Comparison of ENCODE assay signal across 10 cellular contexts in the genomic region with DNA sequence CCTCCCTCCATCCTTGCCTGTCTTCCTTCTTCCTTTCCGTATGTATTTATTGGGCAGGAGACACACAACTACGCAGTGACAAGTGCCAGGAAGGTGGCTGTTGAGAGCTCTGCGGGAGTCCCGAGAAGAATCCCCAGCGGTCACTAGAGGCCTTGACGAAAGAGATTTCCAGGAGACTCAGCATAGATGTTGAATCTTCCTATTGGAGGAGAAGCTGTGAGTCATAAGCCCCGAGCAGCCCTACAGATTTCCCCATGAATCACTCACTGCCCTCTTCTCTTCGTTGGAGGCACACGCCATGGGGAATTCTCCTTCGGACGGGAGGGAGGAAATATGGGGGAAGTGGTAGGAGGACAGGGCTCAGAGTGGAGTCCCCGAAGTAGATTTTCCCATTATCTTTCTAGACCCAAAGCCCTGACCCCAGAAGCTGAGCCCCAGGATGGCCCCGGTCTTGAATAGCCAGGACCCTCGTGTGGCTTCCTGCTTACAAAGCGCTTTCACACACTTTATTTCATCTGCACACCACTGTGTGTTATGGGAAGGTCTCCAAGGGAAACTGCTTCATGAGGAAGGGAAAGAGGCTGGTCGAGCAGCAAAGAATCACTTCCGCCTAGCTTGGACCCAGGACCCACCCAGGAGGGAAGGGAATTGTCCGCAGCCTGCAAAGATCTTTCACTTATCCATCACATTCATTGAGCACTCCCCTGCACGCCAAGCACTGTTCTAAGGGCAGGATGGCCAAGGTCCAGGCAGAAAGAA. TPM values are rescaled to one million over a fixed set of nuclear protein-coding genes. Genes with fewer than 3 reads are reported as not detected.
DNase-seq lines count a peak whose midpoint lies in the region; ATAC-seq and TF ChIP-seq lines count a peak whose summit lies in the region.
"Had no signal": no experiment of that assay in that cellular context is flagged by ENCODE, and none has a peak within 500 bp of the region (broad histone marks: within the 10 kb centered on the region; RNA-seq: fewer than 3 reads in every experiment).

No MANE protein-coding gene starts in this region.

- ATAC-seq in GM23338 = peak; percentile 79
- ATAC-seq in activated T-helper 17 cell treated with anti-CD3 and anti-CD28 coated beads, Interleukin-2, amount 50 U/mL, for 72 hours (replicated peaks) = peak; percentile 87
- peak; percentile 71 for ATAC-seq in left ventricle myocardium superior
- ATAC-seq in GM21717 (IDR thresholded peaks at IDR 0.05; ENCODE audit: unreplicated experiment) = no peak

- no peak overlapping the region for H3K27ac Mint-ChIP-seq in GM23338
- peak overlapping the region; percentile 85 for H3K27ac Mint-ChIP-seq in activated T-helper 17 cell treated with anti-CD3 and anti-CD28 coated beads, Interleukin-2, amount 50 U/mL, for 72 hours
- H3K27ac Mint-ChIP-seq: activated naive CD8-positive, alpha-beta T cell treated with anti-CD3 and anti-CD28 coated beads for 36 hours had no signal

- no peak overlapping the region for H3K4me3 ChIP-seq in GM23338
- H3K4me3 ChIP-seq in skeletal muscle cell (ENCODE audit: low read depth, low read length) = no peak overlapping the region

- H3K79me2 ChIP-seq in GM23338 (replicated peaks; ENCODE audit: insufficient read depth) = no peaks in the 10 kb centered on the region

- TF ChIP-seq CTCF in GM23338 (conservative IDR thresholded peaks at IDR 0.05; ENCODE audit: low read depth in 2 of 2) (no peak), GM20000 (IDR thresholded peaks at IDR 0.05; ENCODE audit: extremely low read depth, missing control alignments) (no peak)

- no peak overlapping the region for H3K27ac ChIP-seq in GM23338 (ENCODE audit: low read depth)

- H3K4me1 ChIP-seq in GM23338 (ENCODE audit: insufficient read depth) = no peaks in the 10 kb centered on the region

- intact Hi-C loops in left ventricle myocardium superior (cut with micrococcal nuclease) = no loop called here

- H3K36me3 Mint-ChIP-seq in GM23338 (ENCODE audit: low read depth) = no peaks in the 10 kb centered on the region
- no peaks in the 10 kb centered on the region for H3K36me3 Mint-ChIP-seq in activated T-helper 17 cell treated with anti-CD3 and anti-CD28 coated beads, Interleukin-2, amount 50 U/mL, for 72 hours (ENCODE audit: low read depth)

- peaks cover 2% of the 10 kb centered on the region for H3K27me3 Mint-ChIP-seq in GM23338 (ENCODE audit: insufficient read depth, low read depth, poor library complexity)
- H3K27me3 Mint-ChIP-seq in activated T-helper 17 cell treated with anti-CD3 and anti-CD28 coated beads, Interleukin-2, amount 50 U/mL, for 72 hours = no peaks in the 10 kb centered on the region
- H3K27me3 Mint-ChIP-seq: activated naive CD8-positive, alpha-beta T cell treated with anti-CD3 and anti-CD28 coated beads for 36 hours had no signal

- no peak overlapping the region for H3K4me3 Mint-ChIP-seq in GM23338
- peak overlapping the region; percentile 62 for H3K4me3 Mint-ChIP-seq in activated T-helper 17 cell treated with anti-CD3 and anti-CD28 coated beads, Interleukin-2, amount 50 U/mL, for 72 hours
- H3K4me3 Mint-ChIP-seq: activated naive CD8-positive, alpha-beta T cell treated with anti-CD3 and anti-CD28 coated beads for 36 hours had no signal

- H3K9me2 ChIP-seq in GM23338 (ENCODE audit: insufficient read depth) = no peaks in the 10 kb centered on the region

- peak overlapping the region; percentile 28; the same call in 1 of the 2 replicates for H2AFZ ChIP-seq in GM23338

- no peaks in the 10 kb centered on the region; the same call in 1 of the 2 replicates for H3K27me3 ChIP-seq in GM23338 (ENCODE audit: insufficient read depth)

- H3K4me1 Mint-ChIP-seq in GM23338 = peaks cover 9% of the 10 kb centered on the region
- peaks cover 9% of the 10 kb centered on the region for H3K4me1 Mint-ChIP-seq in activated T-helper 17 cell treated with anti-CD3 and anti-CD28 coated beads, Interleukin-2, amount 50 U/mL, for 72 hours
- H3K4me1 Mint-ChIP-seq: activated naive CD8-positive, alpha-beta T cell treated with anti-CD3 and anti-CD28 coated beads for 36 hours had no signal

- H3K36me3 ChIP-seq in GM23338 (ENCODE audit: insufficient read depth) = no peaks in the 10 kb centered on the region

- no peaks in the 10 kb centered on the region for H4K20me1 ChIP-seq in GM23338 (replicated peaks; ENCODE audit: insufficient read depth)

- no peaks in the 10 kb centered on the region for H3F3A ChIP-seq in GM23338 (replicated peaks; ENCODE audit: low read depth)

- H3K4me2 ChIP-seq in GM23338 = no peak overlapping the region

- DNase-seq in GM23338 (ENCODE audit: low spot score) (peak; percentile 65), left ventricle myocardium superior (no peak), skeletal muscle cell (ENCODE audit: low read depth) (peak; percentile 91), NOMO-1 (lab: John Stamatoyannopoulos, UW; ENCODE audit: unreplicated experiment in 2 of 2) (no peak), GM20000 (ENCODE audit: low spot score) (no peak), T-helper 1 cell (no peak)
- DNase-seq: activated naive CD8-positive, alpha-beta T cell treated with anti-CD3 and anti-CD28 coated beads for 36 hours; substantia nigra had no signal

- no peaks in the 10 kb centered on the region for H3K9me3 Mint-ChIP-seq in GM23338
- H3K9me3 Mint-ChIP-seq in activated T-helper 17 cell treated with anti-CD3 and anti-CD28 coated beads, Interleukin-2, amount 50 U/mL, for 72 hours = peaks cover 7% of the 10 kb centered on the region

TF ChIP-seq in GM23338, 12 proteins besides CTCF, POLR2A, EP300 and RAD21 (continues in another document):
- TF ChIP-seq NANOG (IDR thresholded peaks at IDR 0.05; ENCODE audit: borderline replicate concordance) (no peak), CREB1 (CRISPR knock-in tag; IDR thresholded peaks at IDR 0.05; ENCODE audit: low read depth) (no peak), JUNB (IDR thresholded peaks at IDR 0.05; ENCODE audit: unreplicated experiment) (no peak), EZH2phosphoT487 (IDR thresholded peaks at IDR 0.05; ENCODE audit: unreplicated experiment) (no peak), ZNF114 (CRISPR knock-in tag; IDR thresholded peaks at IDR 0.05) (no peak), ZNF331 (CRISPR knock-in tag; IDR thresholded peaks at IDR 0.05; ENCODE audit: low read depth) (no peak), STAT1 (IDR thresholded peaks at IDR 0.05; ENCODE audit: unreplicated experiment) (no peak), POLR2AphosphoS5 (IDR thresholded peaks at IDR 0.05; ENCODE audit: low read depth) (no peak), EZH2 (IDR thresholded peaks at IDR 0.05; ENCODE audit: low read depth, unreplicated experiment) (no peak)
- TF ChIP-seq, protein P1, sequence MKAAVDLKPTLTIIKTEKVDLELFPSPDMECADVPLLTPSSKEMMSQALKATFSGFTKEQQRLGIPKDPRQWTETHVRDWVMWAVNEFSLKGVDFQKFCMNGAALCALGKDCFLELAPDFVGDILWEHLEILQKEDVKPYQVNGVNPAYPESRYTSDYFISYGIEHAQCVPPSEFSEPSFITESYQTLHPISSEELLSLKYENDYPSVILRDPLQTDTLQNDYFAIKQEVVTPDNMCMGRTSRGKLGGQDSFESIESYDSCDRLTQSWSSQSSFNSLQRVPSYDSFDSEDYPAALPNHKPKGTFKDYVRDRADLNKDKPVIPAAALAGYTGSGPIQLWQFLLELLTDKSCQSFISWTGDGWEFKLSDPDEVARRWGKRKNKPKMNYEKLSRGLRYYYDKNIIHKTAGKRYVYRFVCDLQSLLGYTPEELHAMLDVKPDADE (IDR thresholded peaks at IDR 0.05) = no peak
- TF ChIP-seq, protein P2, sequence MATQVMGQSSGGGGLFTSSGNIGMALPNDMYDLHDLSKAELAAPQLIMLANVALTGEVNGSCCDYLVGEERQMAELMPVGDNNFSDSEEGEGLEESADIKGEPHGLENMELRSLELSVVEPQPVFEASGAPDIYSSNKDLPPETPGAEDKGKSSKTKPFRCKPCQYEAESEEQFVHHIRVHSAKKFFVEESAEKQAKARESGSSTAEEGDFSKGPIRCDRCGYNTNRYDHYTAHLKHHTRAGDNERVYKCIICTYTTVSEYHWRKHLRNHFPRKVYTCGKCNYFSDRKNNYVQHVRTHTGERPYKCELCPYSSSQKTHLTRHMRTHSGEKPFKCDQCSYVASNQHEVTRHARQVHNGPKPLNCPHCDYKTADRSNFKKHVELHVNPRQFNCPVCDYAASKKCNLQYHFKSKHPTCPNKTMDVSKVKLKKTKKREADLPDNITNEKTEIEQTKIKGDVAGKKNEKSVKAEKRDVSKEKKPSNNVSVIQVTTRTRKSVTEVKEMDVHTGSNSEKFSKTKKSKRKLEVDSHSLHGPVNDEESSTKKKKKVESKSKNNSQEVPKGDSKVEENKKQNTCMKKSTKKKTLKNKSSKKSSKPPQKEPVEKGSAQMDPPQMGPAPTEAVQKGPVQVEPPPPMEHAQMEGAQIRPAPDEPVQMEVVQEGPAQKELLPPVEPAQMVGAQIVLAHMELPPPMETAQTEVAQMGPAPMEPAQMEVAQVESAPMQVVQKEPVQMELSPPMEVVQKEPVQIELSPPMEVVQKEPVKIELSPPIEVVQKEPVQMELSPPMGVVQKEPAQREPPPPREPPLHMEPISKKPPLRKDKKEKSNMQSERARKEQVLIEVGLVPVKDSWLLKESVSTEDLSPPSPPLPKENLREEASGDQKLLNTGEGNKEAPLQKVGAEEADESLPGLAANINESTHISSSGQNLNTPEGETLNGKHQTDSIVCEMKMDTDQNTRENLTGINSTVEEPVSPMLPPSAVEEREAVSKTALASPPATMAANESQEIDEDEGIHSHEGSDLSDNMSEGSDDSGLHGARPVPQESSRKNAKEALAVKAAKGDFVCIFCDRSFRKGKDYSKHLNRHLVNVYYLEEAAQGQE (IDR thresholded peaks at IDR 0.05; ENCODE audit: unreplicated experiment) = no peak

RNA-seq across cellular contexts. Expression of a gene that starts 12.7 kb away (rescaled TPM):
- 12.8 and 17.2 TPM in 2 replicates for total RNA-seq in GM23338 (2014; rRNA removed; shearing (Covaris generic))
- 8.7 and 9.7 TPM in 2 replicates for polyA plus RNA-seq in GM23338 (2016; fragmentation: Nextera tagmentation; extraction: Ambion mirVana)
- total RNA-seq in activated T-helper 17 cell treated with anti-CD3 and anti-CD28 coated beads, Interleukin-2, amount 50 U/mL, for 72 hours = 10 to 100 TPM; 18.3 to 24.6 TPM
- 98.9 TPM for total RNA-seq in left ventricle myocardium superior

Comparison
In these comparisons a context has a peak if more than half of its experiments do, and no peak if none do; other contexts are left out.
1. DNase-seq: peak in GM23338 (single experiment) and skeletal muscle cell (single experiment); none in left ventricle myocardium superior (single experiment), NOMO-1 (0 of 2), GM20000 (single experiment) and T-helper 1 cell (0 of 5).